1 cellular context compared by ENCODE assay signal in the genomic region with DNA sequence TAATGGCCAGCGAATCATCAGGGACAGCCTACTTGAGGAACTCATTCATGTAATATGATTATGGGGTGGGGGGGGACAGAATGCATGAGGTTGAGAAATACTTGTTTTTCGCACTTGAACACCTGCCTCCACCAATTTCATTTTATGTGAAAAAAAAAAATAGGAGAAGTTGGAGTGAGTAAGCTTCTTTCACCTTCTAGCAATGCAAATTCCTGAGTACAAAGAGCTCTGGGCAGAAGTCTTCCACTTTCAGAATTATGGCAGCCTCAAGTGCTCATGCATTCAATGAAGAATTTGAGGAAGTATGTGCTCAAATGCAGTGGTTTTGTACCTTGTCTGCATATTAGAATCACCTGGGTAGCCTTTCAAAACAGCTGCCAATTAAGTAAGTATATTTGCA.
TF ChIP-seq lines count a peak whose summit lies in the region.

No MANE protein-coding gene starts in this region.

TF ChIP-seq in GM12878, 131 proteins besides CTCF, POLR2A, EP300 and RAD21 (continued from another document and continues in another):
- TF ChIP-seq, protein P1, sequence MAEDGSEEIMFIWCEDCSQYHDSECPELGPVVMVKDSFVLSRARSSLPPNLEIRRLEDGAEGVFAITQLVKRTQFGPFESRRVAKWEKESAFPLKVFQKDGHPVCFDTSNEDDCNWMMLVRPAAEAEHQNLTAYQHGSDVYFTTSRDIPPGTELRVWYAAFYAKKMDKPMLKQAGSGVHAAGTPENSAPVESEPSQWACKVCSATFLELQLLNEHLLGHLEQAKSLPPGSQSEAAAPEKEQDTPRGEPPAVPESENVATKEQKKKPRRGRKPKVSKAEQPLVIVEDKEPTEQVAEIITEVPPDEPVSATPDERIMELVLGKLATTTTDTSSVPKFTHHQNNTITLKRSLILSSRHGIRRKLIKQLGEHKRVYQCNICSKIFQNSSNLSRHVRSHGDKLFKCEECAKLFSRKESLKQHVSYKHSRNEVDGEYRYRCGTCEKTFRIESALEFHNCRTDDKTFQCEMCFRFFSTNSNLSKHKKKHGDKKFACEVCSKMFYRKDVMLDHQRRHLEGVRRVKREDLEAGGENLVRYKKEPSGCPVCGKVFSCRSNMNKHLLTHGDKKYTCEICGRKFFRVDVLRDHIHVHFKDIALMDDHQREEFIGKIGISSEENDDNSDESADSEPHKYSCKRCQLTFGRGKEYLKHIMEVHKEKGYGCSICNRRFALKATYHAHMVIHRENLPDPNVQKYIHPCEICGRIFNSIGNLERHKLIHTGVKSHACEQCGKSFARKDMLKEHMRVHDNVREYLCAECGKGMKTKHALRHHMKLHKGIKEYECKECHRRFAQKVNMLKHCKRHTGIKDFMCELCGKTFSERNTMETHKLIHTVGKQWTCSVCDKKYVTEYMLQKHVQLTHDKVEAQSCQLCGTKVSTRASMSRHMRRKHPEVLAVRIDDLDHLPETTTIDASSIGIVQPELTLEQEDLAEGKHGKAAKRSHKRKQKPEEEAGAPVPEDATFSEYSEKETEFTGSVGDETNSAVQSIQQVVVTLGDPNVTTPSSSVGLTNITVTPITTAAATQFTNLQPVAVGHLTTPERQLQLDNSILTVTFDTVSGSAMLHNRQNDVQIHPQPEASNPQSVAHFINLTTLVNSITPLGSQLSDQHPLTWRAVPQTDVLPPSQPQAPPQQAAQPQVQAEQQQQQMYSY (CRISPR knock-in tag; IDR thresholded peaks at IDR 0.05): no peak
- TF ChIP-seq SP1 (IDR thresholded peaks at IDR 0.05; ENCODE audit: low read depth, low read length): no peak
- TF ChIP-seq SREBF2 (IDR thresholded peaks at IDR 0.05; ENCODE audit: low read length): no peak
- no peak for TF ChIP-seq YBX1 (IDR thresholded peaks at IDR 0.05)
- TF ChIP-seq PAX5 (IDR thresholded peaks at IDR 0.05; ENCODE audit: borderline replicate concordance, low read depth, low read length): peak; percentile 35; the same call in 1 of the 2 replicates
- no peak for TF ChIP-seq BRCA1 (IDR thresholded peaks at IDR 0.05; ENCODE audit: low read depth, low read length)
- TF ChIP-seq ZNF217 (IDR thresholded peaks at IDR 0.05): no peak
- TF ChIP-seq, protein P2, sequence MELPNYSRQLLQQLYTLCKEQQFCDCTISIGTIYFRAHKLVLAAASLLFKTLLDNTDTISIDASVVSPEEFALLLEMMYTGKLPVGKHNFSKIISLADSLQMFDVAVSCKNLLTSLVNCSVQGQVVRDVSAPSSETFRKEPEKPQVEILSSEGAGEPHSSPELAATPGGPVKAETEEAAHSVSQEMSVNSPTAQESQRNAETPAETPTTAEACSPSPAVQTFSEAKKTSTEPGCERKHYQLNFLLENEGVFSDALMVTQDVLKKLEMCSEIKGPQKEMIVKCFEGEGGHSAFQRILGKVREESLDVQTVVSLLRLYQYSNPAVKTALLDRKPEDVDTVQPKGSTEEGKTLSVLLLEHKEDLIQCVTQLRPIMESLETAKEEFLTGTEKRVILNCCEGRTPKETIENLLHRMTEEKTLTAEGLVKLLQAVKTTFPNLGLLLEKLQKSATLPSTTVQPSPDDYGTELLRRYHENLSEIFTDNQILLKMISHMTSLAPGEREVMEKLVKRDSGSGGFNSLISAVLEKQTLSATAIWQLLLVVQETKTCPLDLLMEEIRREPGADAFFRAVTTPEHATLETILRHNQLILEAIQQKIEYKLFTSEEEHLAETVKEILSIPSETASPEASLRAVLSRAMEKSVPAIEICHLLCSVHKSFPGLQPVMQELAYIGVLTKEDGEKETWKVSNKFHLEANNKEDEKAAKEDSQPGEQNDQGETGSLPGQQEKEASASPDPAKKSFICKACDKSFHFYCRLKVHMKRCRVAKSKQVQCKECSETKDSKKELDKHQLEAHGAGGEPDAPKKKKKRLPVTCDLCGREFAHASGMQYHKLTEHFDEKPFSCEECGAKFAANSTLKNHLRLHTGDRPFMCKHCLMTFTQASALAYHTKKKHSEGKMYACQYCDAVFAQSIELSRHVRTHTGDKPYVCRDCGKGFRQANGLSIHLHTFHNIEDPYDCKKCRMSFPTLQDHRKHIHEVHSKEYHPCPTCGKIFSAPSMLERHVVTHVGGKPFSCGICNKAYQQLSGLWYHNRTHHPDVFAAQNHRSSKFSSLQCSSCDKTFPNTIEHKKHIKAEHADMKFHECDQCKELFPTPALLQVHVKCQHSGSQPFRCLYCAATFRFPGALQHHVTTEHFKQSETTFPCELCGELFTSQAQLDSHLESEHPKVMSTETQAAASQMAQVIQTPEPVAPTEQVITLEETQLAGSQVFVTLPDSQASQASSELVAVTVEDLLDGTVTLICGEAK (IDR thresholded peaks at IDR 0.05; ENCODE audit: borderline replicate concordance): no peak
- TF ChIP-seq CBFB (IDR thresholded peaks at IDR 0.05; ENCODE audit: low read depth): no peak
- no peak for TF ChIP-seq ASH2L (IDR thresholded peaks at IDR 0.05; ENCODE audit: borderline replicate concordance, low read depth)
- no peak for TF ChIP-seq NR2C2 (IDR thresholded peaks at IDR 0.05; ENCODE audit: borderline replicate concordance, control insufficient read depth, insufficient read length, low read depth)
- peak; percentile 31; the same call in 1 of the 2 replicates for TF ChIP-seq BACH1 (IDR thresholded peaks at IDR 0.05; ENCODE audit: borderline replicate concordance)
- TF ChIP-seq, protein P3, sequence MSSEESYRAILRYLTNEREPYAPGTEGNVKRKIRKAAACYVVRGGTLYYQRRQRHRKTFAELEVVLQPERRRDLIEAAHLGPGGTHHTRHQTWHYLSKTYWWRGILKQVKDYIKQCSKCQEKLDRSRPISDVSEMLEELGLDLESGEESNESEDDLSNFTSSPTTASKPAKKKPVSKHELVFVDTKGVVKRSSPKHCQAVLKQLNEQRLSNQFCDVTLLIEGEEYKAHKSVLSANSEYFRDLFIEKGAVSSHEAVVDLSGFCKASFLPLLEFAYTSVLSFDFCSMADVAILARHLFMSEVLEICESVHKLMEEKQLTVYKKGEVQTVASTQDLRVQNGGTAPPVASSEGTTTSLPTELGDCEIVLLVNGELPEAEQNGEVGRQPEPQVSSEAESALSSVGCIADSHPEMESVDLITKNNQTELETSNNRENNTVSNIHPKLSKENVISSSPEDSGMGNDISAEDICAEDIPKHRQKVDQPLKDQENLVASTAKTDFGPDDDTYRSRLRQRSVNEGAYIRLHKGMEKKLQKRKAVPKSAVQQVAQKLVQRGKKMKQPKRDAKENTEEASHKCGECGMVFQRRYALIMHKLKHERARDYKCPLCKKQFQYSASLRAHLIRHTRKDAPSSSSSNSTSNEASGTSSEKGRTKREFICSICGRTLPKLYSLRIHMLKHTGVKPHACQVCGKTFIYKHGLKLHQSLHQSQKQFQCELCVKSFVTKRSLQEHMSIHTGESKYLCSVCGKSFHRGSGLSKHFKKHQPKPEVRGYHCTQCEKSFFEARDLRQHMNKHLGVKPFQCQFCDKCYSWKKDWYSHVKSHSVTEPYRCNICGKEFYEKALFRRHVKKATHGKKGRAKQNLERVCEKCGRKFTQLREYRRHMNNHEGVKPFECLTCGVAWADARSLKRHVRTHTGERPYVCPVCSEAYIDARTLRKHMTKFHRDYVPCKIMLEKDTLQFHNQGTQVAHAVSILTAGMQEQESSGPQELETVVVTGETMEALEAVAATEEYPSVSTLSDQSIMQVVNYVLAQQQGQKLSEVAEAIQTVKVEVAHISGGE (CRISPR knock-in tag; IDR thresholded peaks at IDR 0.05): no peak
- TF ChIP-seq ATF7 (IDR thresholded peaks at IDR 0.05; ENCODE audit: low read depth): peak; percentile 46; the same call in 1 of the 2 replicates
- no peak for TF ChIP-seq NRF1 (conservative IDR thresholded peaks at IDR 0.05; ENCODE audit: low read depth, low read length)
- no peak for TF ChIP-seq TCF3 (IDR thresholded peaks at IDR 0.05; ENCODE audit: borderline replicate concordance, insufficient read depth, low read depth, low read length)
- TF ChIP-seq, protein P4, sequence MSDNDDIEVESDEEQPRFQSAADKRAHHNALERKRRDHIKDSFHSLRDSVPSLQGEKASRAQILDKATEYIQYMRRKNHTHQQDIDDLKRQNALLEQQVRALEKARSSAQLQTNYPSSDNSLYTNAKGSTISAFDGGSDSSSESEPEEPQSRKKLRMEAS (IDR thresholded peaks at IDR 0.05; ENCODE audit: low read depth, low read length): no peak
- TF ChIP-seq, protein P5, sequence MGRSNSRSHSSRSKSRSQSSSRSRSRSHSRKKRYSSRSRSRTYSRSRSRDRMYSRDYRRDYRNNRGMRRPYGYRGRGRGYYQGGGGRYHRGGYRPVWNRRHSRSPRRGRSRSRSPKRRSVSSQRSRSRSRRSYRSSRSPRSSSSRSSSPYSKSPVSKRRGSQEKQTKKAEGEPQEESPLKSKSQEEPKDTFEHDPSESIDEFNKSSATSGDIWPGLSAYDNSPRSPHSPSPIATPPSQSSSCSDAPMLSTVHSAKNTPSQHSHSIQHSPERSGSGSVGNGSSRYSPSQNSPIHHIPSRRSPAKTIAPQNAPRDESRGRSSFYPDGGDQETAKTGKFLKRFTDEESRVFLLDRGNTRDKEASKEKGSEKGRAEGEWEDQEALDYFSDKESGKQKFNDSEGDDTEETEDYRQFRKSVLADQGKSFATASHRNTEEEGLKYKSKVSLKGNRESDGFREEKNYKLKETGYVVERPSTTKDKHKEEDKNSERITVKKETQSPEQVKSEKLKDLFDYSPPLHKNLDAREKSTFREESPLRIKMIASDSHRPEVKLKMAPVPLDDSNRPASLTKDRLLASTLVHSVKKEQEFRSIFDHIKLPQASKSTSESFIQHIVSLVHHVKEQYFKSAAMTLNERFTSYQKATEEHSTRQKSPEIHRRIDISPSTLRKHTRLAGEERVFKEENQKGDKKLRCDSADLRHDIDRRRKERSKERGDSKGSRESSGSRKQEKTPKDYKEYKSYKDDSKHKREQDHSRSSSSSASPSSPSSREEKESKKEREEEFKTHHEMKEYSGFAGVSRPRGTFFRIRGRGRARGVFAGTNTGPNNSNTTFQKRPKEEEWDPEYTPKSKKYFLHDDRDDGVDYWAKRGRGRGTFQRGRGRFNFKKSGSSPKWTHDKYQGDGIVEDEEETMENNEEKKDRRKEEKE (IDR thresholded peaks at IDR 0.05): no peak
- TF ChIP-seq ZNF207 (IDR thresholded peaks at IDR 0.05; ENCODE audit: borderline replicate concordance): no peak
- TF ChIP-seq FOXK2 (IDR thresholded peaks at IDR 0.05): no peak
- no peak for TF ChIP-seq IRF4 (IDR thresholded peaks at IDR 0.05; ENCODE audit: low read depth, low read length)
- no peak for TF ChIP-seq NR2F1 (conservative IDR thresholded peaks at IDR 0.05)
- TF ChIP-seq KAT2A (conservative IDR thresholded peaks at IDR 0.05; ENCODE audit: control insufficient read depth, low read depth, low read length): no peak
- TF ChIP-seq CBX5 (IDR thresholded peaks at IDR 0.05; ENCODE audit: low read depth): 0 out of 2 replicates have a peak, but pooled peaks have one; percentile 41
- no peak for TF ChIP-seq SIX5 (IDR thresholded peaks at IDR 0.05; ENCODE audit: low read depth, low read length, severe bottlenecking)
- TF ChIP-seq, protein P6, sequence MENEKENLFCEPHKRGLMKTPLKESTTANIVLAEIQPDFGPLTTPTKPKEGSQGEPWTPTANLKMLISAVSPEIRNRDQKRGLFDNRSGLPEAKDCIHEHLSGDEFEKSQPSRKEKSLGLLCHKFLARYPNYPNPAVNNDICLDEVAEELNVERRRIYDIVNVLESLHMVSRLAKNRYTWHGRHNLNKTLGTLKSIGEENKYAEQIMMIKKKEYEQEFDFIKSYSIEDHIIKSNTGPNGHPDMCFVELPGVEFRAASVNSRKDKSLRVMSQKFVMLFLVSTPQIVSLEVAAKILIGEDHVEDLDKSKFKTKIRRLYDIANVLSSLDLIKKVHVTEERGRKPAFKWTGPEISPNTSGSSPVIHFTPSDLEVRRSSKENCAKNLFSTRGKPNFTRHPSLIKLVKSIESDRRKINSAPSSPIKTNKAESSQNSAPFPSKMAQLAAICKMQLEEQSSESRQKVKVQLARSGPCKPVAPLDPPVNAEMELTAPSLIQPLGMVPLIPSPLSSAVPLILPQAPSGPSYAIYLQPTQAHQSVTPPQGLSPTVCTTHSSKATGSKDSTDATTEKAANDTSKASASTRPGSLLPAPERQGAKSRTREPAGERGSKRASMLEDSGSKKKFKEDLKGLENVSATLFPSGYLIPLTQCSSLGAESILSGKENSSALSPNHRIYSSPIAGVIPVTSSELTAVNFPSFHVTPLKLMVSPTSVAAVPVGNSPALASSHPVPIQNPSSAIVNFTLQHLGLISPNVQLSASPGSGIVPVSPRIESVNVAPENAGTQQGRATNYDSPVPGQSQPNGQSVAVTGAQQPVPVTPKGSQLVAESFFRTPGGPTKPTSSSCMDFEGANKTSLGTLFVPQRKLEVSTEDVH (IDR thresholded peaks at IDR 0.05; ENCODE audit: low read depth, partially characterized antibody): no peak
- no peak for TF ChIP-seq SREBF1 (IDR thresholded peaks at IDR 0.05; ENCODE audit: low read length)
- no peak for TF ChIP-seq WRNIP1 (IDR thresholded peaks at IDR 0.05; ENCODE audit: borderline replicate concordance, low read depth, low read length)
- TF ChIP-seq SMARCA5 (IDR thresholded peaks at IDR 0.05): no peak
- TF ChIP-seq SPI1 (IDR thresholded peaks at IDR 0.05; ENCODE audit: borderline replicate concordance, insufficient read depth, low read depth, low read length): 0 out of 2 replicates have a peak, but pooled peaks have one; percentile 26
- TF ChIP-seq, protein P7, sequence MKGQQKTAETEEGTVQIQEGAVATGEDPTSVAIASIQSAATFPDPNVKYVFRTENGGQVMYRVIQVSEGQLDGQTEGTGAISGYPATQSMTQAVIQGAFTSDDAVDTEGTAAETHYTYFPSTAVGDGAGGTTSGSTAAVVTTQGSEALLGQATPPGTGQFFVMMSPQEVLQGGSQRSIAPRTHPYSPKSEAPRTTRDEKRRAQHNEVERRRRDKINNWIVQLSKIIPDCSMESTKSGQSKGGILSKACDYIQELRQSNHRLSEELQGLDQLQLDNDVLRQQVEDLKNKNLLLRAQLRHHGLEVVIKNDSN (IDR thresholded peaks at IDR 0.05; ENCODE audit: borderline replicate concordance, extremely low read length, insufficient read depth, low read depth, low read length): no peak
- no peak for TF ChIP-seq RFX5 (IDR thresholded peaks at IDR 0.05; ENCODE audit: low read depth, low read length)
- TF ChIP-seq SMAD1 (IDR thresholded peaks at IDR 0.05; ENCODE audit: low read depth, partially characterized antibody): no peak
- peak; percentile 50; the same call in 1 of the 3 replicates for TF ChIP-seq POU2F2 (IDR thresholded peaks at IDR 0.05; ENCODE audit: borderline replicate concordance, low read depth, low read length)
- TF ChIP-seq RCOR1 (conservative IDR thresholded peaks at IDR 0.05; ENCODE audit: low read depth, low read length): no peak
- no peak for TF ChIP-seq MTA3 (IDR thresholded peaks at IDR 0.05; ENCODE audit: borderline replicate concordance, low read length)
- no peak for TF ChIP-seq ZZZ3 (IDR thresholded peaks at IDR 0.05; ENCODE audit: control insufficient read depth, insufficient read length, low read depth)
- TF ChIP-seq, protein P8, sequence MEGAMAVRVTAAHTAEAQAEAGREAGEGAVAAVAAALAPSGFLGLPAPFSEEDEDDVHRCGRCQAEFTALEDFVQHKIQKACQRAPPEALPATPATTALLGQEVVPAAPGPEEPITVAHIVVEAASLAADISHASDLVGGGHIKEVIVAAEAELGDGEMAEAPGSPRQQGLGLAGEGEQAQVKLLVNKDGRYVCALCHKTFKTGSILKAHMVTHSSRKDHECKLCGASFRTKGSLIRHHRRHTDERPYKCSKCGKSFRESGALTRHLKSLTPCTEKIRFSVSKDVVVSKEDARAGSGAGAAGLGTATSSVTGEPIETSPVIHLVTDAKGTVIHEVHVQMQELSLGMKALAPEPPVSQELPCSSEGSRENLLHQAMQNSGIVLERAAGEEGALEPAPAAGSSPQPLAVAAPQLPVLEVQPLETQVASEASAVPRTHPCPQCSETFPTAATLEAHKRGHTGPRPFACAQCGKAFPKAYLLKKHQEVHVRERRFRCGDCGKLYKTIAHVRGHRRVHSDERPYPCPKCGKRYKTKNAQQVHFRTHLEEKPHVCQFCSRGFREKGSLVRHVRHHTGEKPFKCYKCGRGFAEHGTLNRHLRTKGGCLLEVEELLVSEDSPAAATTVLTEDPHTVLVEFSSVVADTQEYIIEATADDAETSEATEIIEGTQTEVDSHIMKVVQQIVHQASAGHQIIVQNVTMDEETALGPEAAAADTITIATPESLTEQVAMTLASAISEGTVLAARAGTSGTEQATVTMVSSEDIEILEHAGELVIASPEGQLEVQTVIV (IDR thresholded peaks at IDR 0.05; ENCODE audit: borderline replicate concordance, partially characterized antibody): no peak
